8 cellular contexts compared by ENCODE assay signal in genomic region chr17:57255776-57256681, GRCh38. TPM values are rescaled to one million over a fixed set of nuclear protein-coding genes. Genes with fewer than 3 reads are reported as not detected.
A peak's percentile ranks its signal among the peaks of the same experiment; 100 is the strongest.
DNase-seq lines count a peak whose midpoint lies in the region; ATAC-seq and TF ChIP-seq lines count a peak whose summit lies in the region.

Gene MSI2, plus strand, starts transcription at chr17:57256523. Its CDS starts 220 bp downstream, at chr17:57256743.

- TF ChIP-seq CTCF in chondrocyte (IDR thresholded peaks at IDR 0.05), result peak; percentile 51

- ATAC-seq in HG03103 (IDR thresholded peaks at IDR 0.05; ENCODE audit: low read depth, unreplicated experiment), result peak; percentile 70

- H3K27ac Mint-ChIP-seq in chondrocyte (ENCODE audit: unreplicated experiment), result peak within 1 kb of the TSS; percentile 79

- H3K4me3 Mint-ChIP-seq in chondrocyte (ENCODE audit: unreplicated experiment), result peak within 1 kb of the TSS; percentile 85

- peaks cover 20% of the 10 kb centered on the region for H3K4me1 Mint-ChIP-seq in chondrocyte (ENCODE audit: low read depth)

- peaks cover 7% of the 10 kb centered on the region for H3K9me3 Mint-ChIP-seq in chondrocyte (ENCODE audit: low read depth)

- H3K36me3 Mint-ChIP-seq in chondrocyte (ENCODE audit: low read depth), result no peaks in the 10 kb centered on the region

- H3K27me3 Mint-ChIP-seq in chondrocyte (ENCODE audit: low read depth), result no peaks in the 10 kb centered on the region

- DNase-seq in SIG-M5 treated with dmso at 0.1 percent for 504 hours (lab: John Stamatoyannopoulos, UW; ENCODE audit: unreplicated experiment), result peak; percentile 72
- no peak for DNase-seq in SIG-M5 (lab: John Stamatoyannopoulos, UW)
- peak; percentile 88 for DNase-seq in NCI-H345 (lab: John Stamatoyannopoulos, UW)
- peak; percentile 94 to 96 for DNase-seq in activated CD4-positive, alpha-beta T cell treated with anti-CD3 and anti-CD28 coated beads for 4 hours
- no peak for DNase-seq in chondrocyte (ENCODE audit: low spot score)
- DNase-seq in kidney glomerular epithelial cell (lab: John Stamatoyannopoulos, UW), result peak; percentile 35
- DNase-seq in stimulated activated CD4-positive, alpha-beta T cell treated with anti-CD3 and anti-CD28 coated beads, Interleukin-15, amount 100 ng/mL, for 24 hours, result peak; percentile 92

RNA-seq across cellular contexts. Expression of gene MSI2, which starts in this region (rescaled TPM):
- total RNA-seq in chondrocyte, result 23.1 to 55.2 TPM (median 25.5 TPM) in 3 replicates

Comparison
In these comparisons a context has a peak if more than half of its experiments do, and no peak if none do; other contexts are left out.
1. DNase-seq: peak in SIG-M5 treated with dmso at 0.1 percent for 504 hours (single experiment), NCI-H345 (single experiment), activated CD4-positive, alpha-beta T cell treated with anti-CD3 and anti-CD28 coated beads for 4 hours (2 of 2), kidney glomerular epithelial cell (single experiment) and stimulated activated CD4-positive, alpha-beta T cell treated with anti-CD3 and anti-CD28 coated beads, Interleukin-15, amount 100 ng/mL, for 24 hours (single experiment); none in SIG-M5 (single experiment) and chondrocyte (single experiment).